ENCODE assay signal across 8 cellular contexts in genomic region chr14:58107947-58108552, GRCh38. TPM values are rescaled to one million over a fixed set of nuclear protein-coding genes. Genes with fewer than 3 reads are reported as not detected.
DNase-seq lines count a peak whose midpoint lies in the region; ATAC-seq, FAIRE-seq and TF ChIP-seq lines count a peak whose summit lies in the region.

No MANE protein-coding gene starts in this region.

- no peak overlapping the region for H3K56ac ChIP-seq in mesendoderm (ENCODE audit: low read length)

- no peaks in the 10 kb centered on the region for H3K79me1 ChIP-seq in mesendoderm (ENCODE audit: low read length)

- no peaks in the 10 kb centered on the region for H3K79me2 ChIP-seq in SU-DHL-6 (ENCODE audit: insufficient read depth, low read length)
- no peaks in the 10 kb centered on the region for H3K79me2 ChIP-seq in mesendoderm (ENCODE audit: control insufficient read depth, insufficient read depth, low read length)

- H4K20me1 ChIP-seq in SU-DHL-6 (ENCODE audit: low read depth, low read length): no peaks in the 10 kb centered on the region

- no peak overlapping the region for H3K9ac ChIP-seq in SU-DHL-6 (ENCODE audit: low read length)
- no peak overlapping the region for H3K9ac ChIP-seq in mesendoderm (ENCODE audit: low read length)

- no peak overlapping the region for H4K8ac ChIP-seq in mesendoderm (ENCODE audit: low read depth, low read length)

- H3K4me1 Mint-ChIP-seq in natural killer cell: no peaks in the 10 kb centered on the region
- no peaks in the 10 kb centered on the region for H3K4me1 Mint-ChIP-seq in natural killer cell treated with Interleukin-12 subunit alpha and Interleukin-12 subunit beta and Interleukin-15 and Interleukin-18, amount 100 ng/mL, for 72 hours (ENCODE audit: low read depth in 2 of 2)

- H3K27ac ChIP-seq in SU-DHL-6 (ENCODE audit: low read depth, low read length) (no peak overlapping the region), mesendoderm (ENCODE audit: low read depth, low read length) (no peak overlapping the region)

- no peaks in the 10 kb centered on the region for H3K36me3 Mint-ChIP-seq in natural killer cell
- H3K36me3 Mint-ChIP-seq in natural killer cell treated with Interleukin-12 subunit alpha and Interleukin-12 subunit beta and Interleukin-15 and Interleukin-18, amount 100 ng/mL, for 72 hours: no peaks in the 10 kb centered on the region

- no peaks in the 10 kb centered on the region for H3K9me3 Mint-ChIP-seq in natural killer cell
- no peaks in the 10 kb centered on the region for H3K9me3 Mint-ChIP-seq in natural killer cell treated with Interleukin-12 subunit alpha and Interleukin-12 subunit beta and Interleukin-15 and Interleukin-18, amount 100 ng/mL, for 72 hours

- no peak for FAIRE-seq in urothelium cell line (lab: Jason Lieb, UNC)

- H3K23ac ChIP-seq in mesendoderm (ENCODE audit: low read length): no peak overlapping the region

- no peak overlapping the region for H4K5ac ChIP-seq in mesendoderm (ENCODE audit: low read length)

- no peak overlapping the region for H3K4ac ChIP-seq in mesendoderm (ENCODE audit: low read depth, low read length)

- peak in 2 of 3 donors; percentile 54 to 55 for ATAC-seq in natural killer cell
- no peak for ATAC-seq in natural killer cell treated with Interleukin-12 subunit alpha and Interleukin-12 subunit beta and Interleukin-15 and Interleukin-18, amount 100 ng/mL, for 72 hours
- no peak for ATAC-seq in GM18870 (IDR thresholded peaks at IDR 0.05; ENCODE audit: unreplicated experiment)

- no peak overlapping the region for H2BK15ac ChIP-seq in mesendoderm (replicated peaks; ENCODE audit: low read depth)

- WGBS in mesendoderm (ENCODE audit: extremely low coverage, insufficient coverage, low lambda C conversion rate): no CpG with 5 or more reads among the region's 4 CpGs

- intact Hi-C loops in natural killer cell (cut with micrococcal nuclease): loop anchor here (2.0 to 10.0 kb wide), 2 partner anchors 257 to 287 kb away; partner anchors contain the start of gene TOMM20L

- H3K27me3 ChIP-seq in SU-DHL-6 (ENCODE audit: low read length) (no peaks in the 10 kb centered on the region), mesendoderm (ENCODE audit: insufficient read depth, low read length, poor library complexity) (no peaks in the 10 kb centered on the region)

- no peak overlapping the region for H3K4me3 ChIP-seq in SU-DHL-6 (ENCODE audit: insufficient read depth, low read length, poor library complexity, severe bottlenecking)
- no peak overlapping the region for H3K4me3 ChIP-seq in mesendoderm (ENCODE audit: low read length)

- no peak overlapping the region for H3K27ac Mint-ChIP-seq in natural killer cell
- H3K27ac Mint-ChIP-seq in natural killer cell treated with Interleukin-12 subunit alpha and Interleukin-12 subunit beta and Interleukin-15 and Interleukin-18, amount 100 ng/mL, for 72 hours: no peak overlapping the region

- no peak overlapping the region for H3K18ac ChIP-seq in mesendoderm (ENCODE audit: low read length)

- no peak overlapping the region for H2AFZ ChIP-seq in SU-DHL-6 (ENCODE audit: low read depth, low read length, severe bottlenecking)

- H3K4me2 ChIP-seq in SU-DHL-6 (ENCODE audit: low read depth, low read length, poor library complexity, severe bottlenecking) (no peak overlapping the region), mesendoderm (ENCODE audit: low read length) (no peak overlapping the region)

- no peaks in the 10 kb centered on the region for H3K4me1 ChIP-seq in mesendoderm (ENCODE audit: control insufficient read depth, low read depth, low read length)

- H3K9me2 ChIP-seq in SU-DHL-6 (replicated peaks; ENCODE audit: insufficient read depth, low read length): no peaks in the 10 kb centered on the region

- H2BK120ac ChIP-seq in mesendoderm (ENCODE audit: low read depth, low read length): no peak overlapping the region

- DNase-seq in natural killer cell (no peak), NCI-H1105 (lab: John Stamatoyannopoulos, UW) (peak; percentile 30), dermis blood vessel endothelial cell (peak; percentile 83), mesendoderm (peak; percentile 56), urothelium cell line (ENCODE audit: low spot score) (peak; percentile 72)
- no peak for DNase-seq in natural killer cell treated with Interleukin-12 subunit alpha and Interleukin-12 subunit beta and Interleukin-15 and Interleukin-18, amount 100 ng/mL, for 72 hours (ENCODE audit: low spot score)

- TF ChIP-seq CTCF in natural killer cell (IDR thresholded peaks at IDR 0.05): peak; percentile 62
- peak; percentile 47 for TF ChIP-seq CTCF in SU-DHL-6 (IDR thresholded peaks at IDR 0.05; ENCODE audit: insufficient read depth, low read length, poor library complexity, severe bottlenecking)

- no peaks in the 10 kb centered on the region for H3K9me3 ChIP-seq in SU-DHL-6 (ENCODE audit: insufficient read depth, low read length)

- no peak overlapping the region for H2BK5ac ChIP-seq in mesendoderm (ENCODE audit: low read length)

- H3F3A ChIP-seq in SU-DHL-6 (ENCODE audit: insufficient read depth): no peaks in the 10 kb centered on the region

- H3K36me3 ChIP-seq in SU-DHL-6 (ENCODE audit: low read length) (no peaks in the 10 kb centered on the region), mesendoderm (ENCODE audit: control insufficient read depth, insufficient read depth, low read length) (no peaks in the 10 kb centered on the region)

- H2AK5ac ChIP-seq in mesendoderm (ENCODE audit: low read length): no peak overlapping the region

- no peak overlapping the region for H3K4me3 Mint-ChIP-seq in natural killer cell
- no peak overlapping the region for H3K4me3 Mint-ChIP-seq in natural killer cell treated with Interleukin-12 subunit alpha and Interleukin-12 subunit beta and Interleukin-15 and Interleukin-18, amount 100 ng/mL, for 72 hours

- peaks cover 10 to 15% of the 10 kb centered on the region in 2 donors for H3K27me3 Mint-ChIP-seq in natural killer cell (ENCODE audit: low read depth in 2 of 2)
- H3K27me3 Mint-ChIP-seq in natural killer cell treated with Interleukin-12 subunit alpha and Interleukin-12 subunit beta and Interleukin-15 and Interleukin-18, amount 100 ng/mL, for 72 hours: peaks cover 25 to 39% of the 10 kb centered on the region in 2 donors

RNA-seq across cellular contexts. Expression of gene ARMH4, which starts 44.0 kb away (rescaled TPM):
- under 1 TPM in 1 of 3 donors, not detected in 2; 0.32 TPM for total RNA-seq in natural killer cell
- total RNA-seq in natural killer cell treated with Interleukin-12 subunit alpha and Interleukin-12 subunit beta and Interleukin-15 and Interleukin-18, amount 100 ng/mL, for 72 hours: not detected
- 1.5 and 2.0 TPM in 2 replicates for total RNA-seq in dermis blood vessel endothelial cell
- polyA plus RNA-seq in mesendoderm (2013, experiment 1 of 2): 3.8 TPM
- 3.5 TPM for polyA plus RNA-seq in mesendoderm (2013, experiment 2 of 2)

Comparison
In these comparisons a context has a peak if more than half of its experiments do, and no peak if none do; other contexts are left out.
1. ATAC-seq: peak in natural killer cell (2 of 3); none in natural killer cell treated with Interleukin-12 subunit alpha and Interleukin-12 subunit beta and Interleukin-15 and Interleukin-18, amount 100 ng/mL, for 72 hours (0 of 2) and GM18870 (single experiment).
2. DNase-seq: peak in NCI-H1105 (single experiment), dermis blood vessel endothelial cell (single experiment), mesendoderm (single experiment) and urothelium cell line (single experiment); none in natural killer cell (single experiment) and natural killer cell treated with Interleukin-12 subunit alpha and Interleukin-12 subunit beta and Interleukin-15 and Interleukin-18, amount 100 ng/mL, for 72 hours (single experiment).